In the genomic region with DNA sequence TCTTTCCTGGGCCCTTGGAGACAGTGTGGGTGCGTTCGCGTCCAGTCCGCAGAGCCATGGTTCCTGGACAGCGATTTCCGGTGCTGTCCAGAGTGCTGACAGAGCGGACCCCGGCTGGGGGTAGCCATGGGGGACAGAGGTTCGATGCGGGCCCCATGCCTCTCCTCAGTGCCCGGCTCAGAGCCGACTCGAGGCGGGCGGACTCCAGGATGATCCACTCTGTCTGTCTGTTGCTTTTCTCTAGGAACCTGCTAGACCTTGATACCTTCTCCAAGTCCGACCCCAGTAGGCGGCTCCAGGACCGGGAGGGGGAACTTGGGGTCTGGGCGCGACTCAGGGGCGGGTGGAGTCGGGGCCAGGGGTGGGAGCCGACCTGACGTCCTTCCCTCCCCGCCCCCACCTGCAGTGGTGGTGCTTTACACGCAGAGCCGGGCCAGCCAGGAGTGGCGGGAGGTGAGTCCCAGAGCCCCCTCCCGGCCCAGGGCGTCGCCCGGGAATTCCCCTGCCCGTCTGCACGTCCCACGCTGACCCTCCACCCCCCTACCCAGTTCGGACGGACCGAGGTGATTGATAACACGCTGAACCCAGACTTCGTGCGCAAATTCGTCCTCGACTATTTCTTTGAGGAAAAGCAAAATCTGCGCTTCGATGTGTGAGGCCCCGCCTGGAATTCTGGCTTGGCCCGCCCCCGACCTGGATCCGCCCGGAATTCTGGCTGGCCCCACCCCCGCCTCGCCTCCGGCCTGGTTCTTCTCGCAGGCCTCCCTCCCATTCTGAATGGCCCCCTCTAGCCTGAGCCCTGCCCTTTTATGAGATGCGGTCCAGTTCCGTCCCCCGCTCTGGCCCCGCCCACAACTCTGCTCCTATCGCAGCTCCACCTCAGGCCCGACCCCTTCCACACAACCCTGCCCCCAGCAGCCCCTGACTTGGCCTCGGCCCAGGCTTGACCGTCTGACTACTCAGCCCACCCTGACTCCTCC, we compare ENCODE assay signal across 1 cellular context.
TF ChIP-seq lines count a peak whose summit lies in the region.

No MANE protein-coding gene starts in this region.

TF ChIP-seq in HCT116, 20 proteins besides CTCF, POLR2A, EP300 and RAD21 (continued from another document):
- TF ChIP-seq, protein P1, sequence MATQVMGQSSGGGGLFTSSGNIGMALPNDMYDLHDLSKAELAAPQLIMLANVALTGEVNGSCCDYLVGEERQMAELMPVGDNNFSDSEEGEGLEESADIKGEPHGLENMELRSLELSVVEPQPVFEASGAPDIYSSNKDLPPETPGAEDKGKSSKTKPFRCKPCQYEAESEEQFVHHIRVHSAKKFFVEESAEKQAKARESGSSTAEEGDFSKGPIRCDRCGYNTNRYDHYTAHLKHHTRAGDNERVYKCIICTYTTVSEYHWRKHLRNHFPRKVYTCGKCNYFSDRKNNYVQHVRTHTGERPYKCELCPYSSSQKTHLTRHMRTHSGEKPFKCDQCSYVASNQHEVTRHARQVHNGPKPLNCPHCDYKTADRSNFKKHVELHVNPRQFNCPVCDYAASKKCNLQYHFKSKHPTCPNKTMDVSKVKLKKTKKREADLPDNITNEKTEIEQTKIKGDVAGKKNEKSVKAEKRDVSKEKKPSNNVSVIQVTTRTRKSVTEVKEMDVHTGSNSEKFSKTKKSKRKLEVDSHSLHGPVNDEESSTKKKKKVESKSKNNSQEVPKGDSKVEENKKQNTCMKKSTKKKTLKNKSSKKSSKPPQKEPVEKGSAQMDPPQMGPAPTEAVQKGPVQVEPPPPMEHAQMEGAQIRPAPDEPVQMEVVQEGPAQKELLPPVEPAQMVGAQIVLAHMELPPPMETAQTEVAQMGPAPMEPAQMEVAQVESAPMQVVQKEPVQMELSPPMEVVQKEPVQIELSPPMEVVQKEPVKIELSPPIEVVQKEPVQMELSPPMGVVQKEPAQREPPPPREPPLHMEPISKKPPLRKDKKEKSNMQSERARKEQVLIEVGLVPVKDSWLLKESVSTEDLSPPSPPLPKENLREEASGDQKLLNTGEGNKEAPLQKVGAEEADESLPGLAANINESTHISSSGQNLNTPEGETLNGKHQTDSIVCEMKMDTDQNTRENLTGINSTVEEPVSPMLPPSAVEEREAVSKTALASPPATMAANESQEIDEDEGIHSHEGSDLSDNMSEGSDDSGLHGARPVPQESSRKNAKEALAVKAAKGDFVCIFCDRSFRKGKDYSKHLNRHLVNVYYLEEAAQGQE (IDR thresholded peaks at IDR 0.05; ENCODE audit: low read depth) = peak; percentile 73
- TF ChIP-seq SP1 (IDR thresholded peaks at IDR 0.05; ENCODE audit: low read depth) (no peak), FOSL1 (IDR thresholded peaks at IDR 0.05; ENCODE audit: low read depth) (no peak), JUND (IDR thresholded peaks at IDR 0.05) (no peak)
- TF ChIP-seq, protein P2, sequence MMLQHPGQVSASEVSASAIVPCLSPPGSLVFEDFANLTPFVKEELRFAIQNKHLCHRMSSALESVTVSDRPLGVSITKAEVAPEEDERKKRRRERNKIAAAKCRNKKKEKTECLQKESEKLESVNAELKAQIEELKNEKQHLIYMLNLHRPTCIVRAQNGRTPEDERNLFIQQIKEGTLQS (IDR thresholded peaks at IDR 0.05) = no peak
